ENCODE assay signal across 8 cellular contexts in the genomic region with DNA sequence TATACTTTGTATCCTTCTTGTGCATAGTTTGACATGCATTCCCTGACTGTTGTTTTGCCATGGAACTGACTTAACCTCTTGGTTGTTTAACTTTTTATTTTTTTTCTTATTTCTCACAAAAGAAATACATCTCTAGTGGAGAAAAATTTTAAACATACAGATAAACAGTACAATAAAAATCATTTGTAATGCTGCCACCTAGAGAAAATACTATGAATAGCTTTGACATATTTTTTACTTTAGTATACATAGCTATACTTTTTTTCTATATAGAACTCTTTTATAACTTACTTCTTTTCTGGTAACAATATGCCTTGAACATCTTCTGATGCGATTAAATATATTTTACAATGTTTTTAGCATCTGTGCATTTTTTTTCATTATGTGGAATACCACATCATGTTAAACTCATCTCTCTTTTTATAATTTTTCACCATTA.
DNase-seq lines count a peak whose midpoint lies in the region; ATAC-seq and TF ChIP-seq lines count a peak whose summit lies in the region.

No MANE protein-coding gene starts in this region.

- H3K4me1 ChIP-seq in gastroesophageal sphincter, result peaks cover 3 to 57% (median 9%) of the 10 kb centered on the region in 3 donors
- peaks cover 8 to 12% of the 10 kb centered on the region in 2 donors for H3K4me1 ChIP-seq in thyroid gland

- H3K36me3 ChIP-seq in gastroesophageal sphincter, result no peaks in the 10 kb centered on the region
- H3K36me3 ChIP-seq in thyroid gland, result no peaks in the 10 kb centered on the region

- H3K4me3 ChIP-seq in gastroesophageal sphincter (no peak overlapping the region), thyroid gland (replicated peaks in 1 of 3) (no peak overlapping the region)

- intact Hi-C loops in thyroid gland (cut with DNase I), result no loop called here

- no peaks in the 10 kb centered on the region for H3K9me3 ChIP-seq in gastroesophageal sphincter
- H3K9me3 ChIP-seq in thyroid gland, result no peaks in the 10 kb centered on the region

- DNase-seq in SIG-M5 treated with dmso at 0.1 percent for 504 hours (lab: John Stamatoyannopoulos, UW; ENCODE audit: unreplicated experiment) (peak; percentile 1), SIG-M5 (lab: John Stamatoyannopoulos, UW) (no peak), SK-MEL-5 (ENCODE audit: low read depth, low spot score) (peak; percentile 53), thyroid gland (no peak), NCI-H345 treated with DMSO at 0.1 percent for 48 hours (lab: John Stamatoyannopoulos, UW; ENCODE audit: unreplicated experiment) (no peak), D341Med (ENCODE audit: low spot score) (no peak)

- no peak for ATAC-seq in gastroesophageal sphincter
- no peak for ATAC-seq in HG02970 (IDR thresholded peaks at IDR 0.05; ENCODE audit: low FRiP score, unreplicated experiment)

- H3K27me3 ChIP-seq in gastroesophageal sphincter (no peaks in the 10 kb centered on the region), thyroid gland (no peaks in the 10 kb centered on the region)

- TF ChIP-seq POLR2A in gastroesophageal sphincter (IDR thresholded peaks at IDR 0.05) (no peak), thyroid gland (IDR thresholded peaks at IDR 0.05) (no peak)

- in situ Hi-C loops in SK-MEL-5 (cut with HindIII; ENCODE audit: low pct_unique_long_range_greater_than_20kb, low sequenced_read_pairs), result no loop called here

- TF ChIP-seq EP300 in gastroesophageal sphincter (IDR thresholded peaks at IDR 0.05), result no peak

- TF ChIP-seq CTCF in gastroesophageal sphincter (IDR thresholded peaks at IDR 0.05), result peak; percentile 38 to 56 (median 42)
- peak in 4 of 6 experiments; percentile 32 to 51 (median 42) for TF ChIP-seq CTCF in thyroid gland (IDR thresholded peaks at IDR 0.05)

- 52 to 57% methylated on average over 1 of the region's 1 CpG for WGBS in gastroesophageal sphincter (ENCODE audit: low coverage in 1 of 2), 2 donors
- WGBS in thyroid gland, 2 donors, result 65 to 77% methylated on average over 1 of the region's 1 CpG

- H3K27ac ChIP-seq in gastroesophageal sphincter (peak overlapping the region in 3 of 4 donors; percentile 11 to 66 (median 22)), thyroid gland (no peak overlapping the region)

Comparison
In these comparisons a context has a peak if more than half of its experiments do, and no peak if none do; other contexts are left out.
1. DNase-seq: peak in SIG-M5 treated with dmso at 0.1 percent for 504 hours (single experiment) and SK-MEL-5 (single experiment); none in SIG-M5 (single experiment), thyroid gland (0 of 2), NCI-H345 treated with DMSO at 0.1 percent for 48 hours (single experiment) and D341Med (single experiment).
2. H3K27ac ChIP-seq: peak in gastroesophageal sphincter (3 of 4); none in thyroid gland (0 of 3).